In the genomic region with DNA sequence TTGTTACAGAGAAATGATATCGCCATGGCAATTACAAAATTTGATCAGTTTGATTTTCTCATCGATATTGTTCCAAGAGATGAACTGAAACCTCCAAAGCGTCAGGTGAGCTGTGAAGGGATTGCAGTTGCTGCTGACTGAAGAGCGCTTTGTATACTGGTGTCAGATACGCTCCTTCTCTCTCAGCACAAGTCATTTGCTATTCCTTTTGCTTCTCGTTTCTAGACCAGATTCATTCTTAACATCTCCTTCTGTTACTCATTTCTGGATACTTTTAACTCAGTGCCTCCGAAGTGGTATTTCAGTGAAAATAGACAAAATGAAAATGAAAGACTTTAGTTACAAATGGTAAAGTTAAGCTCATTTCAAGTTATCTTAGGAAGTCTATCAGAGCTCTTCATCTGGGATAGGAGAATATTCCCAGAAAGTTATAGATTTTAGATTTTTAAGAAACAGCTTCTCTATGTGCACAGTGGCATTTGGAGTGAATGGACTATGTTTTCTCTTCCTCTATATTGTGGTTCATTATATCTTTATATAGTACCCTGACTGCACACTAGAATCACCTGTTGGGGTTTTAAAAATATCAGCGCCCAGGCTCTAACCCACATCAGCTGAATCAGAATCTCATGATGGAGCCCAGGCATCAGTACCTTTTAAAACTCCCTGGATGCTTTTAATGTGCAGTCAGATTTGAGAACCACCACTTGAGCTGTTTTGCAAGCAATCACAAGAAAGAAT, we compare ENCODE assay signal across 14 cellular contexts. TPM values are rescaled to one million over a fixed set of nuclear protein-coding genes. Genes with fewer than 3 reads are reported as not detected.
DNase-seq lines count a peak whose midpoint lies in the region; ATAC-seq, FAIRE-seq and TF ChIP-seq lines count a peak whose summit lies in the region.
"Had no signal": no experiment of that assay in that cellular context is flagged by ENCODE, and none has a peak within 500 bp of the region (broad histone marks: within the 10 kb centered on the region; RNA-seq: fewer than 3 reads in every experiment).

No MANE protein-coding gene starts in this region.

- TF ChIP-seq CTCF in GM10248 (IDR thresholded peaks at IDR 0.05; ENCODE audit: control extremely low read depth, extremely low read depth, low read depth, missing control alignments) = no peak
- TF ChIP-seq CTCF in GM12878 (IDR thresholded peaks at IDR 0.05 in 2 of 3, conservative IDR thresholded peaks at IDR 0.05 in 1 of 3; ENCODE audit: control insufficient read depth in 2 of 3, extremely low read depth in 1 of 3, insufficient read depth in 1 of 3, low read depth in 3 of 3, low read length in 3 of 3) = no peak
- TF ChIP-seq CTCF in lower lobe of right lung (IDR thresholded peaks at IDR 0.05) = no peak
- no peak for TF ChIP-seq CTCF in thyroid gland (IDR thresholded peaks at IDR 0.05)

- intact Hi-C loops in GM12878 (cut with micrococcal nuclease; ENCODE audit: unreplicated experiment) = loop anchor here (5.0 kb wide), 1 partner anchor 61 kb away; a partner anchor contains a TSS
- intact Hi-C loops in lower lobe of right lung (cut with DNase I) = no loop called here
- intact Hi-C loops in thyroid gland (cut with DNase I) = no loop called here

- H4K20me1 ChIP-seq in GM12878 (ENCODE audit: control insufficient read depth, insufficient read depth) = no peaks in the 10 kb centered on the region; the same call in 1 of the 2 replicates

- no peak for TF ChIP-seq RAD21 in GM12878 (IDR thresholded peaks at IDR 0.05; ENCODE audit: insufficient read depth, low read depth, low read length)

- H3K79me2 ChIP-seq in GM12878 (ENCODE audit: control insufficient read depth, insufficient read depth, low read length) = no peaks in the 10 kb centered on the region; the same call in none of the 2 replicates

- H3K27ac ChIP-seq in GM12878 (ENCODE audit: control insufficient read depth, insufficient read depth) = peak overlapping the region; percentile 64; the same call in 1 of the 2 replicates
- H3K27ac ChIP-seq in lower lobe of right lung = no peak overlapping the region
- H3K27ac ChIP-seq in thyroid gland = no peak overlapping the region

- in situ Hi-C loops in GM12878 (cut with MboI) = no loop called here

- 8% methylated on average over 8 of the region's 8 CpGs for WGBS in GM12878 (ENCODE audit: insufficient coverage, insufficient replicate concordance, low lambda C conversion rate, missing lambda C conversion rate)
- WGBS in thyroid gland, 2 donors = 95% methylated on average over 8 of the region's 8 CpGs

- no peak overlapping the region for H2AFZ ChIP-seq in GM12878 (ENCODE audit: control insufficient read depth, low read depth, low read length)

- peak; percentile 56 for ATAC-seq in HG03095 (IDR thresholded peaks at IDR 0.05; ENCODE audit: unreplicated experiment)
- peak; percentile 86 for ATAC-seq in GM12878
- ATAC-seq in lower lobe of right lung = no peak
- ATAC-seq: heart right ventricle had no signal

- H3K9ac ChIP-seq in GM12878 (ENCODE audit: control insufficient read depth, insufficient read depth, low read length) = no peak overlapping the region

- SMC1A ChIA-PET in GM12878 (lab: Charles Lee; ENCODE audit: uncharacterized antibody, unreplicated experiment) = interaction anchor here (0.8 to 5.2 kb wide), 22 partner anchors 8 to 80 kb away, joined by 3 to 22 read pairs (median 6); no protein-coding TSS in a partner anchor

- RAD21 ChIA-PET in GM12878 (lab: Charles Lee; ENCODE audit: unreplicated experiment) = interaction anchor here (1.0 to 4.0 kb wide), 12 partner anchors 11 to 488 kb away, joined by 3 to 14 read pairs (median 4); no protein-coding TSS in a partner anchor

- peaks cover 24% of the 10 kb centered on the region for H3K4me1 ChIP-seq in GM12878 (ENCODE audit: control insufficient read depth, insufficient read depth, low read length)
- no peaks in the 10 kb centered on the region for H3K4me1 ChIP-seq in lower lobe of right lung
- peaks cover 11 to 17% of the 10 kb centered on the region in 2 donors for H3K4me1 ChIP-seq in thyroid gland

- H3K36me3 ChIP-seq in GM12878 (ENCODE audit: control insufficient read depth in 2 of 2, insufficient read depth in 2 of 2, low read length in 1 of 2) (peaks cover 38 to 54% of the 10 kb centered on the region in 2 experiments), lower lobe of right lung (peaks cover 86% of the 10 kb centered on the region), thyroid gland (peaks cover 51 to 56% of the 10 kb centered on the region in 2 donors)

- BruUV-seq in GM12878 (replicated peaks; lab: Mats Ljungman, UMichigan) = no TSS peak

- TF ChIP-seq POLR2A in GM12878 (IDR thresholded peaks at IDR 0.05; ENCODE audit: low read depth, low read length) = no peak
- TF ChIP-seq POLR2A in thyroid gland (IDR thresholded peaks at IDR 0.05) = no peak

- POLR2A ChIA-PET in GM10248 (lab: Yijun Ruan, JAX) (no interaction called here), GM12878 (lab: Charles Lee) (interaction anchor here (0.5 to 2.5 kb wide), 9 partner anchors 8 to 221 kb away, joined by 3 to 18 read pairs (median 3); a partner anchor contains a TSS)

- CTCF ChIA-PET in GM10248 (lab: Yijun Ruan, JAX) (interaction anchor here (1.1 to 15.4 kb wide), 5 partner anchors 11 to 198 kb away, joined by 3 to 232 read pairs (median 8); no protein-coding TSS in a partner anchor), GM12878 (lab: Yijun Ruan, JAX) (interaction anchor here (0.7 to 9.5 kb wide), 18 partner anchors 12 to 199 kb away, joined by 3 to 84 read pairs (median 4); no protein-coding TSS in a partner anchor)

- TF ChIP-seq EP300 in GM12878 (IDR thresholded peaks at IDR 0.05; ENCODE audit: borderline replicate concordance in 1 of 2, control insufficient read depth in 1 of 2, low read depth in 2 of 2, low read length in 2 of 2) = no peak

- no peaks in the 10 kb centered on the region for H3K27me3 ChIP-seq in GM12878 (replicated peaks in 1 of 2; ENCODE audit: control insufficient read depth in 2 of 2, insufficient read depth in 2 of 2, low read length in 1 of 2)
- H3K27me3 ChIP-seq in lower lobe of right lung (ENCODE audit: low read depth) = no peaks in the 10 kb centered on the region
- H3K27me3 ChIP-seq in thyroid gland = no peaks in the 10 kb centered on the region
- H3K27me3 ChIP-seq: heart right ventricle had no signal

- no peaks in the 10 kb centered on the region for H3K9me3 ChIP-seq in GM12878 (replicated peaks; ENCODE audit: control insufficient read depth, insufficient read depth, low read length)
- no peaks in the 10 kb centered on the region for H3K9me3 ChIP-seq in lower lobe of right lung
- no peaks in the 10 kb centered on the region for H3K9me3 ChIP-seq in thyroid gland
- H3K9me3 ChIP-seq: heart right ventricle had no signal

- peak overlapping the region; percentile 89 for H3K4me2 ChIP-seq in GM12878 (ENCODE audit: control insufficient read depth, insufficient read depth)

- FAIRE-seq in GM18507 (lab: Jason Lieb, UNC) = peak; percentile 71
- FAIRE-seq in GM12878 (lab: Jason Lieb, UNC) = peak; percentile 41
- FAIRE-seq: colon had no signal

- DNase-seq in GM10248 (ENCODE audit: extremely low spot score) (peak; percentile 62), GM18507 (ENCODE audit: extremely low spot score, insufficient read length, low read depth) (no peak), GM12878 (ENCODE audit: low read depth, low spot score) (peak; percentile 33), lower lobe of right lung (no peak), DMS79 (lab: John Stamatoyannopoulos, UW) (no peak), thyroid gland (no peak), NCI-H69 (lab: John Stamatoyannopoulos, UW) (no peak)
- DNase-seq: amniotic stem cell, DMS53, H9, heart right ventricle, NCI-H1930 had no signal

- 0 out of 2 replicates have a peak overlapping the region, but pooled peaks have one; percentile 14 for H3K4me3 ChIP-seq in GM12878
- no peak overlapping the region for H3K4me3 ChIP-seq in lower lobe of right lung
- no peak overlapping the region for H3K4me3 ChIP-seq in thyroid gland (replicated peaks in 1 of 3)
- H3K4me3 ChIP-seq: heart right ventricle had no signal

TF ChIP-seq in GM12878, 131 proteins besides CTCF, POLR2A, EP300 and RAD21 (continues in another document):
- TF ChIP-seq CBFB (IDR thresholded peaks at IDR 0.05; ENCODE audit: low read depth) (no peak), SMARCA5 (IDR thresholded peaks at IDR 0.05) (no peak)
- TF ChIP-seq, protein P1, sequence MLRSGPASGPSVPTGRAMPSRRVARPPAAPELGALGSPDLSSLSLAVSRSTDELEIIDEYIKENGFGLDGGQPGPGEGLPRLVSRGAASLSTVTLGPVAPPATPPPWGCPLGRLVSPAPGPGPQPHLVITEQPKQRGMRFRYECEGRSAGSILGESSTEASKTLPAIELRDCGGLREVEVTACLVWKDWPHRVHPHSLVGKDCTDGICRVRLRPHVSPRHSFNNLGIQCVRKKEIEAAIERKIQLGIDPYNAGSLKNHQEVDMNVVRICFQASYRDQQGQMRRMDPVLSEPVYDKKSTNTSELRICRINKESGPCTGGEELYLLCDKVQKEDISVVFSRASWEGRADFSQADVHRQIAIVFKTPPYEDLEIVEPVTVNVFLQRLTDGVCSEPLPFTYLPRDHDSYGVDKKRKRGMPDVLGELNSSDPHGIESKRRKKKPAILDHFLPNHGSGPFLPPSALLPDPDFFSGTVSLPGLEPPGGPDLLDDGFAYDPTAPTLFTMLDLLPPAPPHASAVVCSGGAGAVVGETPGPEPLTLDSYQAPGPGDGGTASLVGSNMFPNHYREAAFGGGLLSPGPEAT (IDR thresholded peaks at IDR 0.05; ENCODE audit: low read depth) = 0 out of 2 replicates have a peak, but pooled peaks have one; percentile 11

RNA-seq across cellular contexts. Expression of a gene that starts 30.3 kb away (rescaled TPM):
- 6.3 and 8.8 TPM in 2 replicates for total RNA-seq in GM12878 (2013; cell fraction: nucleolus; rRNA removed)
- under 0.01 and 0.11 TPM in 2 replicates for total RNA-seq in GM12878 (2014; rRNA removed)
- total RNA-seq in GM12878 (2014; rRNA removed; fragmentation: Illumina TruSeq; extraction: Trizol) = 0.04 and 0.05 TPM in 2 replicates
- 0.18 and 0.21 TPM in 2 replicates for total RNA-seq in GM12878 (2021)
- 0.17 TPM for polyA plus RNA-seq in GM12878 (2011; ENCODE audit: low read depth)
- polyA plus RNA-seq in GM12878 (2011; rRNA removed) = 0.03 and 0.04 TPM in 2 replicates
- 0.03 and 0.08 TPM in 2 replicates for polyA plus RNA-seq in GM12878 (2011; cell fraction: cytosol; rRNA removed)
- 0.43 and 0.51 TPM in 2 replicates for polyA plus RNA-seq in GM12878 (2011; cell fraction: nucleus; rRNA removed)
- 0.28 and 0.51 TPM in 2 replicates for polyA plus RNA-seq in GM12878 (2012)
- 0.08 and 0.13 TPM in 2 replicates for polyA plus RNA-seq in GM12878 (2014; fragmentation: Illumina TruSeq; extraction: Trizol)
- polyA plus RNA-seq in GM12878 (2014; fragmentation: Nextera tagmentation; extraction: Ambion mirVana) = not detected
- polyA plus RNA-seq in GM12878 (2014; rRNA removed) = 0.10 and 0.30 TPM in 2 replicates
- under 1 TPM; 0.05 to 0.07 TPM for polyA plus RNA-seq in GM12878 (2016; fragmentation: Nextera tagmentation; extraction: Ambion mirVana)
- polyA minus RNA-seq in GM12878 (2011; rRNA and poly(A)+ RNA removed) = 0.05 TPM in 1 of 2 replicates, not detected in the other
- not detected in 2 replicates for polyA minus RNA-seq in GM12878 (2011; cell fraction: cytosol; rRNA and poly(A)+ RNA removed)
- 0.12 and 0.19 TPM in 2 replicates for polyA minus RNA-seq in GM12878 (2011; cell fraction: nucleus; rRNA and poly(A)+ RNA removed)
- 0.89 TPM for total RNA-seq in lower lobe of right lung
- total RNA-seq in thyroid gland = 1 to 10 TPM in 1 of 4 donors, under 1 TPM in 3; 0.11 to 1.1 (median 0.40) TPM

Comparison
In these comparisons a context has a peak if more than half of its experiments do, and no peak if none do; other contexts are left out.
1. DNase-seq: peak in GM10248 (single experiment) and GM12878 (single experiment); none in GM18507 (single experiment), lower lobe of right lung (single experiment), DMS79 (single experiment), thyroid gland (0 of 2) and NCI-H69 (single experiment).
2. ATAC-seq: peak in HG03095 (single experiment) and GM12878 (single experiment); none in lower lobe of right lung (0 of 2).